Comparison of ENCODE assay signal across 8 cellular contexts in the genomic region with DNA sequence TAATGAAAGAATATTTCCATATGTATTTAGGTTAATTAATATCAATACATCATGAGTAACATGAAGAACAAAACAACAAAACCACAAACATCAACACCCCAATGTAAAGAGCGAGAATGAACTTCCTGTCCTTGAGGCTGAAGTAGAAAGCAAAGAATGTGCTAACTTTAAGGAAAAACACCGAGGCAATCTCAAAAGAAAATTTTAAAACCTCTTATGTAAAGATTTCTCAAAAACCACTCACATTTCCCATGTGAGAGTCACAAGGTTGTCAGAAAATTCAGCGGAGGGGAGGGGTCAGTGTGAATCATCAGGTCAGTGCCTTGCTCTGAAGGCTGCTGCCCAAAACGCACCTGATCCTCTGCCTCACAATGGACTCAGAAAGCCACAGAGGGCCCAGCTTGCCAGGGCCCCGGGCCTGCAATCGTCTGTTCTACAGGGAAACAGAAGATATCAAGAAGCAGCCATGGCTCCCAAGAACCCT. TPM values are rescaled to one million over a fixed set of nuclear protein-coding genes. Genes with fewer than 3 reads are reported as not detected.
DNase-seq lines count a peak whose midpoint lies in the region; ATAC-seq and TF ChIP-seq lines count a peak whose summit lies in the region.

No MANE protein-coding gene starts in this region.

- H3K4me2 ChIP-seq in SK-N-SH = no peak overlapping the region

- no peak overlapping the region for H3K27ac ChIP-seq in SK-N-SH (ENCODE audit: low read depth in 2 of 2, low read length in 1 of 2)

- no peak for TF ChIP-seq CTCF in SK-N-SH (IDR thresholded peaks at IDR 0.05)

- ATAC-seq in GM18870 (IDR thresholded peaks at IDR 0.05; ENCODE audit: unreplicated experiment) = no peak
- no peak for ATAC-seq in HG02852 (IDR thresholded peaks at IDR 0.05; ENCODE audit: unreplicated experiment)

- H3K27me3 Mint-ChIP-seq in dendritic cell treated with granulocyte-macrophage colony-stimulating factor and Interleukin-4, amounts not matched to agents 40 ng/mL and 50 ng/mL, for 4 days = no peaks in the 10 kb centered on the region

- peaks cover 3% of the 10 kb centered on the region; the same call in 1 of the 2 replicates for H4K20me1 ChIP-seq in SK-N-SH (ENCODE audit: insufficient read depth)

- H3K4me1 ChIP-seq in SK-N-SH (ENCODE audit: control insufficient read depth in 1 of 2, insufficient read depth in 2 of 2, low read depth in 1 of 2, low read length in 1 of 2) = peaks cover 0 to 12% of the 10 kb centered on the region in 2 experiments; a peak in 3 of 4 replicates

- H2AFZ ChIP-seq in SK-N-SH (ENCODE audit: low read depth) = no peak overlapping the region

- H3K9me3 Mint-ChIP-seq in dendritic cell treated with granulocyte-macrophage colony-stimulating factor and Interleukin-4, amounts not matched to agents 40 ng/mL and 50 ng/mL, for 4 days = no peaks in the 10 kb centered on the region

- peaks cover 65% of the 10 kb centered on the region for H3K36me3 Mint-ChIP-seq in dendritic cell treated with granulocyte-macrophage colony-stimulating factor and Interleukin-4, amounts not matched to agents 40 ng/mL and 50 ng/mL, for 4 days (ENCODE audit: low read depth)

- no peaks in the 10 kb centered on the region for H3K9me2 ChIP-seq in SK-N-SH

- H3K4me3 Mint-ChIP-seq in dendritic cell treated with granulocyte-macrophage colony-stimulating factor and Interleukin-4, amounts not matched to agents 40 ng/mL and 50 ng/mL, for 4 days = peak overlapping the region; percentile 9

- intact Hi-C loops in dendritic cell treated with granulocyte-macrophage colony-stimulating factor and Interleukin-4, amounts not matched to agents 40 ng/mL and 50 ng/mL, for 4 days (cut with micrococcal nuclease) = no loop called here

- no peak overlapping the region for H3K4me3 ChIP-seq in SK-N-SH (ENCODE audit: low read depth in 2 of 2, low read length in 1 of 2)

- H3K9ac ChIP-seq in SK-N-SH = no peak overlapping the region

- POLR2A ChIA-PET in SK-N-SH (lab: Yijun Ruan, JAX) = no interaction called here

- peaks cover 39% of the 10 kb centered on the region for H3K4me1 Mint-ChIP-seq in dendritic cell treated with granulocyte-macrophage colony-stimulating factor and Interleukin-4, amounts not matched to agents 40 ng/mL and 50 ng/mL, for 4 days (ENCODE audit: low read depth)

- peak overlapping the region; percentile 71 for H3K27ac Mint-ChIP-seq in dendritic cell treated with granulocyte-macrophage colony-stimulating factor and Interleukin-4, amounts not matched to agents 40 ng/mL and 50 ng/mL, for 4 days

- H3K27me3 ChIP-seq in SK-N-SH (ENCODE audit: insufficient read depth) = no peaks in the 10 kb centered on the region

- H3F3A ChIP-seq in SK-N-SH (replicated peaks; ENCODE audit: insufficient read depth) = no peaks in the 10 kb centered on the region

- no peak for TF ChIP-seq RAD21 in SK-N-SH (IDR thresholded peaks at IDR 0.05; ENCODE audit: low read length)

- peaks cover 31% of the 10 kb centered on the region; the same call in 1 of the 2 replicates for H3K79me2 ChIP-seq in SK-N-SH (ENCODE audit: insufficient read depth)

- CTCF ChIA-PET in SK-N-SH (lab: Yijun Ruan, JAX) = interaction anchor here (1.5 to 1.6 kb wide), 2 partner anchors 13 to 129 kb away, joined by 3 read pairs; no protein-coding TSS in a partner anchor

- H3K36me3 ChIP-seq in SK-N-SH (replicated peaks in 1 of 2; ENCODE audit: control insufficient read depth in 1 of 2, insufficient read depth in 2 of 2, low read length in 1 of 2) = peaks cover 3 to 5% of the 10 kb centered on the region in 2 experiments

- H3K9me3 ChIP-seq in SK-N-SH = no peaks in the 10 kb centered on the region

- TF ChIP-seq EP300 in SK-N-SH (IDR thresholded peaks at IDR 0.05; ENCODE audit: borderline replicate concordance in 1 of 2, low read depth in 1 of 2, low read length in 1 of 2) = no peak

- WGBS in SK-N-SH (ENCODE audit: low lambda C conversion rate) = 47% methylated on average over 6 of the region's 6 CpGs

- DNase-seq in EL = peak; percentile 77
- DNase-seq in SK-N-SH = no peak
- DNase-seq in non-pigmented ciliary epithelial cell (ENCODE audit: low read depth) = peak; percentile 52
- DNase-seq in D341Med (ENCODE audit: low spot score) = no peak
- DNase-seq in NCI-H1105 treated with DMSO at 0.1 percent for 48 hours (lab: John Stamatoyannopoulos, UW) = no peak

TF ChIP-seq in SK-N-SH, 30 proteins besides CTCF, POLR2A, EP300 and RAD21:
- TF ChIP-seq RXRA (IDR thresholded peaks at IDR 0.05; ENCODE audit: borderline replicate concordance, low read depth) (no peak), FOSL2 (IDR thresholded peaks at IDR 0.05; ENCODE audit: borderline replicate concordance, low read depth) (peak; percentile 49; the same call in 1 of the 2 replicates)
- TF ChIP-seq, protein P1, sequence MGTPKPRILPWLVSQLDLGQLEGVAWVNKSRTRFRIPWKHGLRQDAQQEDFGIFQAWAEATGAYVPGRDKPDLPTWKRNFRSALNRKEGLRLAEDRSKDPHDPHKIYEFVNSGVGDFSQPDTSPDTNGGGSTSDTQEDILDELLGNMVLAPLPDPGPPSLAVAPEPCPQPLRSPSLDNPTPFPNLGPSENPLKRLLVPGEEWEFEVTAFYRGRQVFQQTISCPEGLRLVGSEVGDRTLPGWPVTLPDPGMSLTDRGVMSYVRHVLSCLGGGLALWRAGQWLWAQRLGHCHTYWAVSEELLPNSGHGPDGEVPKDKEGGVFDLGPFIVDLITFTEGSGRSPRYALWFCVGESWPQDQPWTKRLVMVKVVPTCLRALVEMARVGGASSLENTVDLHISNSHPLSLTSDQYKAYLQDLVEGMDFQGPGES (IDR thresholded peaks at IDR 0.05; ENCODE audit: low read depth, low read length) = no peak

RNA-seq across cellular contexts. Expression of a gene that starts 12.3 kb away (rescaled TPM):
- polyA plus RNA-seq in SK-N-SH (2012; rRNA removed) = 23.9 and 30.7 TPM in 2 replicates
- 13.0 and 20.9 TPM in 2 replicates for polyA plus RNA-seq in SK-N-SH (2012; cell fraction: cytosol; rRNA removed)
- polyA plus RNA-seq in SK-N-SH (2012; cell fraction: nucleus; rRNA removed) = 32.2 and 49.2 TPM in 2 replicates

Comparison
In these comparisons a context has a peak if more than half of its experiments do, and no peak if none do; other contexts are left out.
1. DNase-seq: peak in EL (single experiment) and non-pigmented ciliary epithelial cell (single experiment); none in SK-N-SH (single experiment), D341Med (single experiment) and NCI-H1105 treated with DMSO at 0.1 percent for 48 hours (single experiment).